Comparison of ENCODE assay signal across 11 cellular contexts in genomic region chr17:18967806-18968744, GRCh38. TPM values are rescaled to one million over a fixed set of nuclear protein-coding genes. Genes with fewer than 3 reads are reported as not detected.
DNase-seq lines count a peak whose midpoint lies in the region; TF ChIP-seq lines count a peak whose summit lies in the region.
"Had no signal": no experiment of that assay in that cellular context is flagged by ENCODE, and none has a peak within 500 bp of the region (broad histone marks: within the 10 kb centered on the region; RNA-seq: fewer than 3 reads in every experiment).

No MANE protein-coding gene starts in this region.

- peaks cover 0 to 11% (median 3%) of the 10 kb centered on the region in 3 donors for H3K4me1 Mint-ChIP-seq in CD8-positive, alpha-beta memory T cell

- TF ChIP-seq EP300 in ovary (IDR thresholded peaks at IDR 0.05): no peak

- TF ChIP-seq POLR2A in ovary (IDR thresholded peaks at IDR 0.05): no peak

- H3K36me3 Mint-ChIP-seq in CD8-positive, alpha-beta memory T cell: peaks cover 0 to 19% (median 0%) of the 10 kb centered on the region in 3 donors
- H3K36me3 Mint-ChIP-seq: brain had no signal

- no peaks in the 10 kb centered on the region for H3K9me3 ChIP-seq in mucosa of stomach (ENCODE audit: control insufficient read depth, low read length)
- H3K9me3 ChIP-seq in SJCRH30 (replicated peaks): no peaks in the 10 kb centered on the region
- no peaks in the 10 kb centered on the region for H3K9me3 ChIP-seq in ovary
- H3K9me3 ChIP-seq in CD8-positive, alpha-beta memory T cell (ENCODE audit: low read length): no peaks in the 10 kb centered on the region

- POLR2A ChIA-PET in CD8-positive, alpha-beta memory T cell (lab: Charles Lee): no interaction called here

- H3K27me3 ChIP-seq in mucosa of stomach (ENCODE audit: control insufficient read depth, insufficient read depth, low read length) (no peaks in the 10 kb centered on the region), SJCRH30 (peaks cover 4% of the 10 kb centered on the region; the same call in 1 of the 2 replicates), ovary (no peaks in the 10 kb centered on the region)
- no peaks in the 10 kb centered on the region for H3K27me3 ChIP-seq in CD8-positive, alpha-beta memory T cell (ENCODE audit: insufficient read depth, low read length, poor library complexity, severe bottlenecking)

- no peak overlapping the region for H3K27ac Mint-ChIP-seq in CD8-positive, alpha-beta memory T cell

- peaks cover 0 to 2% of the 10 kb centered on the region in 2 donors for H3K27me3 Mint-ChIP-seq in CD8-positive, alpha-beta memory T cell
- H3K27me3 Mint-ChIP-seq: brain had no signal

- H3K4me3 Mint-ChIP-seq in CD8-positive, alpha-beta memory T cell: no peak overlapping the region
- H3K4me3 Mint-ChIP-seq: brain had no signal

- H3K36me3 ChIP-seq in mucosa of stomach (ENCODE audit: control insufficient read depth, insufficient read depth, low read length): no peaks in the 10 kb centered on the region
- H3K36me3 ChIP-seq in SJCRH30: no peaks in the 10 kb centered on the region
- H3K36me3 ChIP-seq in ovary: no peaks in the 10 kb centered on the region
- no peaks in the 10 kb centered on the region for H3K36me3 ChIP-seq in CD8-positive, alpha-beta memory T cell (ENCODE audit: insufficient read depth, low read length)

- CTCF ChIA-PET in CD8-positive, alpha-beta memory T cell (lab: Charles Lee): no interaction called here

- TF ChIP-seq CTCF in ovary (IDR thresholded peaks at IDR 0.05): no peak

- peak overlapping the region; percentile 19 for H3K9ac ChIP-seq in mucosa of stomach (ENCODE audit: low read length)

- H3K27ac ChIP-seq in SJCRH30: no peak overlapping the region
- H3K27ac ChIP-seq in ovary: no peak overlapping the region
- no peak overlapping the region for H3K27ac ChIP-seq in CD8-positive, alpha-beta memory T cell (ENCODE audit: low read depth, low read length)

- no peaks in the 10 kb centered on the region for H3K9me3 Mint-ChIP-seq in CD8-positive, alpha-beta memory T cell
- H3K9me3 Mint-ChIP-seq: brain had no signal

- 77 to 86% (median 82%) methylated on average over 10 of the region's 10 CpGs for WGBS in ovary, 3 donors

- intact Hi-C loops in ovary (cut with DNase I): no loop called here

- H3K4me1 ChIP-seq in mucosa of stomach (ENCODE audit: control insufficient read depth, insufficient read depth, low read length): peaks cover 41% of the 10 kb centered on the region
- peaks cover 8% of the 10 kb centered on the region for H3K4me1 ChIP-seq in SJCRH30
- no peaks in the 10 kb centered on the region for H3K4me1 ChIP-seq in ovary (ENCODE audit: insufficient read depth)
- no peaks in the 10 kb centered on the region for H3K4me1 ChIP-seq in CD8-positive, alpha-beta memory T cell (ENCODE audit: insufficient read depth, low read length)

- in situ Hi-C loops in KBM-7 (cut with MboI; ENCODE audit: low pct_unique_long_range_greater_than_20kb, low sequenced_read_pairs): loop anchor here (10.0 kb wide), 1 partner anchor 47 kb away; no protein-coding TSS in a partner anchor

- H3K4me3 ChIP-seq in mucosa of stomach (ENCODE audit: low read length) (no peak overlapping the region), SJCRH30 (no peak overlapping the region), ovary (no peak overlapping the region)
- H3K4me3 ChIP-seq in CD8-positive, alpha-beta memory T cell (ENCODE audit: low read length): no peak overlapping the region

- DNase-seq in ELR (ENCODE audit: low read depth) (peak; percentile 63), KBM-7 (peak; percentile 15), dermis blood vessel endothelial cell (peak; percentile 77), SJCRH30 (no peak), ovary (no peak), HUDEP-2 (lab: John Stamatoyannopoulos, UW; ENCODE audit: unreplicated experiment in 76 of 76) (no peak)
- no peak for DNase-seq in CD8-positive, alpha-beta memory T cell
- DNase-seq: activated effector memory CD4-positive, alpha-beta T cell treated with Interleukin-2 at 50 U/mL for 16 hours; stimulated activated naive CD4-positive, alpha-beta T cell had no signal

RNA-seq across cellular contexts. Expression of gene SLC5A10, which starts 16.1 kb away (rescaled TPM):
- not detected in 2 replicates for total RNA-seq in dermis blood vessel endothelial cell
- total RNA-seq in SJCRH30 (2014; rRNA removed; shearing (Covaris generic)): not detected in 2 replicates
- under 1 TPM in 3 of 7 donors, not detected in 4; 0.05 to 0.38 (median 0.12) TPM for total RNA-seq in ovary
- under 1 TPM in 1 of 2 donors, not detected in 1; 0.18 TPM for polyA plus RNA-seq in ovary
- not detected for total RNA-seq in CD8-positive, alpha-beta memory T cell
- polyA plus RNA-seq in CD8-positive, alpha-beta memory T cell: not detected

RNA-seq across cellular contexts. Expression of gene FAM83G, which starts 36.5 kb away (rescaled TPM):
- total RNA-seq in dermis blood vessel endothelial cell (12.9 and 15.1 TPM in 2 replicates), ovary (1 to 10 TPM; 2.1 to 5.1 (median 2.6) TPM)
- 2.1 TPM in 2 replicates for total RNA-seq in SJCRH30 (2014; rRNA removed; shearing (Covaris generic))
- polyA plus RNA-seq in ovary: 1 to 10 TPM in 1 of 2 donors, under 1 TPM in 1; 0.93 to 1.3 TPM
- 10 to 100 TPM; 13.1 to 14.6 TPM for total RNA-seq in CD8-positive, alpha-beta memory T cell
- polyA plus RNA-seq in CD8-positive, alpha-beta memory T cell: 7.3 TPM

Comparison
In these comparisons a context has a peak if more than half of its experiments do, and no peak if none do; other contexts are left out.
1. DNase-seq: peak in ELR (single experiment), KBM-7 (single experiment) and dermis blood vessel endothelial cell (single experiment); none in SJCRH30 (0 of 2), ovary (0 of 5), CD8-positive, alpha-beta memory T cell (0 of 5) and HUDEP-2 (0 of 76).